In the genomic region with DNA sequence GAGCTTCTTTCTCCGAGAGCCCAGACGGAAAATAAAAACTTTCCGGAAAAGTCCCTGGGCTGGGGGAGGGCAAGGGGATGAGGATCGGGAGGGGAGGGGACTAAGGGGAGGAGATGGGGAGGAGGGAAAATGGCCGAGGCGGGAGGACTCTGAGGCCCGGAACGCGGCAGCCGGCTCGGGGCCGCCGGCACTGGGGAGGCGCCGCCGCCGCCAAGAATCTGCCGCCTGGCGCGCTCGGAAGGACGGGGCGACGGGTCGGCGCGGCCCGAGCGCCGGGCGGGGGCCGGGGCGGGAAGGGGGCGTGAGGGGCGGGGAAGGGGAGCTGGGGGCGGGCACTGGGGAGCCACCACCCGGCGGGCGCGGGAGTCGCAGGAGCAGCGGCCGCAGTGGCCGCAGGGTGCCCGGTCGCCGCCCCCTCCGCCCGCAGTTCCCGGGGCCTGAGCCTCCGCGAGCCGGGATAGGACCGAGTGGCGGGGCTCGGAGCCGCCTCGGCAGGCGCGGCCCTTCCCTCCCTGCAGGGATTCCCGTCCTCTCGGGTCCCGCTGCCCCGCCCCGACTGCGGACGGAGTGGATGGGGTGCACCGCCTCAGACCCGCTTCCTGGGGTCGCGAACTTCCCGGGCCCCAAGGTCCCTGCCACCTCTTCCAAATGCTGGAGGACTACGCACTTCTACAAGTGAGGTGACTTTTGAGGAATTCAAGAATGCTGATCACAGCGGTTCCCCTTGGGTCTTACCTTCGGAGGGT, we compare ENCODE assay signal across 9 cellular contexts. TPM values are rescaled to one million over a fixed set of nuclear protein-coding genes. Genes with fewer than 3 reads are reported as not detected.
DNase-seq lines count a peak whose midpoint lies in the region; ATAC-seq, FAIRE-seq and TF ChIP-seq lines count a peak whose summit lies in the region.
"Had no signal": no experiment of that assay in that cellular context is flagged by ENCODE, and none has a peak within 500 bp of the region (broad histone marks: within the 10 kb centered on the region; RNA-seq: fewer than 3 reads in every experiment).

A gene (minus strand): TSS at position 252 of the 746 bp plus-strand sequence.

- H3K4me3 ChIP-seq in HEK293 (ENCODE audit: low read depth, low read length) (peak within 1 kb of the TSS; percentile 88), bronchial epithelial cell (ENCODE audit: low read depth, low read length) (peak within 1 kb of the TSS; percentile 60)

- no peaks in the 10 kb centered on the region for H3K9me3 ChIP-seq in HEK293 (ENCODE audit: control insufficient read depth, insufficient read depth, low read depth, low read length)

- no peaks in the 10 kb centered on the region for H3K27me3 ChIP-seq in bronchial epithelial cell (ENCODE audit: control insufficient read depth, insufficient read depth, low read length)

- POLR2A ChIA-PET in HEK293 (lab: Yijun Ruan, JAX): no interaction called here

- TF ChIP-seq CTCF in HEK293 (tag by site-specific recombination; IDR thresholded peaks at IDR 0.05): no peak
- TF ChIP-seq CTCF in bronchial epithelial cell (IDR thresholded peaks at IDR 0.05; ENCODE audit: insufficient read depth, low read length, severe bottlenecking): peak; percentile 2

- DNase-seq in NCI-H2029 treated with DMSO at 0.1 percent for 48 hours (lab: John Stamatoyannopoulos, UW) (peak; percentile 26), NCI-H2029 (lab: John Stamatoyannopoulos, UW) (no peak), NCI-H226 (peak; percentile 34), bronchial epithelial cell (ENCODE audit: low read depth) (no peak), iPS-NIHi11 (ENCODE audit: low spot score) (peak; percentile 87), sciatic nerve (ENCODE audit: low spot score) (peak; percentile 77)
- DNase-seq in stimulated activated CD4-positive, alpha-beta T cell treated with anti-CD3 and anti-CD28 coated beads, Interleukin-4, amount 100 ng/mL, for 4 hours: no peak
- DNase-seq: CD4-positive, CD25-positive, alpha-beta regulatory T cell had no signal

- CTCF ChIA-PET in HEK293 (lab: Yijun Ruan, JAX): interaction anchor here (0.5 to 0.6 kb wide), 2 partner anchors 118 to 282 kb away, joined by 4 read pairs; no protein-coding TSS in a partner anchor

- peak; percentile 75 for ATAC-seq in sciatic nerve

- intact Hi-C loops in sciatic nerve (cut with DNase I): no loop called here

- H3K36me3 ChIP-seq in HEK293 (ENCODE audit: control insufficient read depth in 2 of 2, insufficient read depth in 1 of 2, low read length in 2 of 2) (no peaks in the 10 kb centered on the region; a peak in 1 of 3 replicates), bronchial epithelial cell (ENCODE audit: control insufficient read depth, insufficient read depth, low read length) (no peaks in the 10 kb centered on the region)

- H3K27ac ChIP-seq in HEK293 (ENCODE audit: extremely low read depth, low read depth, low read length): peak within 1 kb of the TSS; percentile 85

- H3K4me1 ChIP-seq in HEK293 (ENCODE audit: control insufficient read depth, insufficient read depth, low read length): peaks cover 19% of the 10 kb centered on the region

- FAIRE-seq in bronchial epithelial cell (lab: Jason Lieb, UNC): no peak

TF ChIP-seq in HEK293, 187 proteins besides CTCF, POLR2A, EP300 and RAD21 (continues in another document):
- TF ChIP-seq, protein P1, sequence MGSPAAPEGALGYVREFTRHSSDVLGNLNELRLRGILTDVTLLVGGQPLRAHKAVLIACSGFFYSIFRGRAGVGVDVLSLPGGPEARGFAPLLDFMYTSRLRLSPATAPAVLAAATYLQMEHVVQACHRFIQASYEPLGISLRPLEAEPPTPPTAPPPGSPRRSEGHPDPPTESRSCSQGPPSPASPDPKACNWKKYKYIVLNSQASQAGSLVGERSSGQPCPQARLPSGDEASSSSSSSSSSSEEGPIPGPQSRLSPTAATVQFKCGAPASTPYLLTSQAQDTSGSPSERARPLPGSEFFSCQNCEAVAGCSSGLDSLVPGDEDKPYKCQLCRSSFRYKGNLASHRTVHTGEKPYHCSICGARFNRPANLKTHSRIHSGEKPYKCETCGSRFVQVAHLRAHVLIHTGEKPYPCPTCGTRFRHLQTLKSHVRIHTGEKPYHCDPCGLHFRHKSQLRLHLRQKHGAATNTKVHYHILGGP (tag by site-specific recombination; IDR thresholded peaks at IDR 0.05): no peak
- TF ChIP-seq ZNF324 (tag by site-specific recombination; IDR thresholded peaks at IDR 0.05) (no peak), ZBTB1 (tag by site-specific recombination; IDR thresholded peaks at IDR 0.05) (no peak), ZNF433 (tag by site-specific recombination; IDR thresholded peaks at IDR 0.05; ENCODE audit: low read depth) (no peak), ZNF274 (IDR thresholded peaks at IDR 0.05; ENCODE audit: low read length) (no peak), ZNF274 (tag by site-specific recombination; IDR thresholded peaks at IDR 0.05; ENCODE audit: borderline replicate concordance) (no peak), ZNF391 (tag by site-specific recombination; IDR thresholded peaks at IDR 0.05; ENCODE audit: borderline replicate concordance, low read depth) (no peak), ZFP41 (tag by site-specific recombination; IDR thresholded peaks at IDR 0.05; ENCODE audit: borderline replicate concordance) (no peak), ZNF202 (tag by site-specific recombination; IDR thresholded peaks at IDR 0.05; ENCODE audit: borderline replicate concordance) (peak; percentile 88; the same call in 1 of the 2 replicates), MEIS1 (CRISPR knock-in tag; IDR thresholded peaks at IDR 0.05; ENCODE audit: borderline replicate concordance) (no peak), ZNF266 (tag by site-specific recombination; IDR thresholded peaks at IDR 0.05; ENCODE audit: low read depth) (no peak), KLF1 (tag by site-specific recombination; IDR thresholded peaks at IDR 0.05) (no peak), HOXD13 (CRISPR knock-in tag; IDR thresholded peaks at IDR 0.05; ENCODE audit: borderline replicate concordance) (no peak), ZBTB8A (tag by site-specific recombination; IDR thresholded peaks at IDR 0.05) (0 out of 2 replicates have a peak, but pooled peaks have one; percentile 43), ZIC2 (tag by site-specific recombination; IDR thresholded peaks at IDR 0.05) (no peak), ZNF501 (tag by site-specific recombination; IDR thresholded peaks at IDR 0.05) (no peak), ZNF10 (tag by site-specific recombination; IDR thresholded peaks at IDR 0.05) (no peak), ZNF830 (tag by site-specific recombination; IDR thresholded peaks at IDR 0.05; ENCODE audit: low read depth) (no peak), ZNF560 (tag by site-specific recombination; IDR thresholded peaks at IDR 0.05; ENCODE audit: borderline replicate concordance) (no peak), ZNF16 (tag by site-specific recombination; IDR thresholded peaks at IDR 0.05; ENCODE audit: low read depth) (no peak), ZNF837 (tag by site-specific recombination; IDR thresholded peaks at IDR 0.05) (no peak), ZNF677 (tag by site-specific recombination; IDR thresholded peaks at IDR 0.05) (no peak), REPIN1 (tag by site-specific recombination; IDR thresholded peaks at IDR 0.05; ENCODE audit: low read depth) (no peak), TCF7L2 (IDR thresholded peaks at IDR 0.05; ENCODE audit: borderline replicate concordance, low read depth, low read length) (no peak)
- TF ChIP-seq, protein P2, sequence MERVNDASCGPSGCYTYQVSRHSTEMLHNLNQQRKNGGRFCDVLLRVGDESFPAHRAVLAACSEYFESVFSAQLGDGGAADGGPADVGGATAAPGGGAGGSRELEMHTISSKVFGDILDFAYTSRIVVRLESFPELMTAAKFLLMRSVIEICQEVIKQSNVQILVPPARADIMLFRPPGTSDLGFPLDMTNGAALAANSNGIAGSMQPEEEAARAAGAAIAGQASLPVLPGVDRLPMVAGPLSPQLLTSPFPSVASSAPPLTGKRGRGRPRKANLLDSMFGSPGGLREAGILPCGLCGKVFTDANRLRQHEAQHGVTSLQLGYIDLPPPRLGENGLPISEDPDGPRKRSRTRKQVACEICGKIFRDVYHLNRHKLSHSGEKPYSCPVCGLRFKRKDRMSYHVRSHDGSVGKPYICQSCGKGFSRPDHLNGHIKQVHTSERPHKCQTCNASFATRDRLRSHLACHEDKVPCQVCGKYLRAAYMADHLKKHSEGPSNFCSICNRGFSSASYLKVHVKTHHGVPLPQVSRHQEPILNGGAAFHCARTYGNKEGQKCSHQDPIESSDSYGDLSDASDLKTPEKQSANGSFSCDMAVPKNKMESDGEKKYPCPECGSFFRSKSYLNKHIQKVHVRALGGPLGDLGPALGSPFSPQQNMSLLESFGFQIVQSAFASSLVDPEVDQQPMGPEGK (tag by site-specific recombination; IDR thresholded peaks at IDR 0.05): peak; percentile 12; the same call in 1 of the 2 replicates
- TF ChIP-seq, protein P3, sequence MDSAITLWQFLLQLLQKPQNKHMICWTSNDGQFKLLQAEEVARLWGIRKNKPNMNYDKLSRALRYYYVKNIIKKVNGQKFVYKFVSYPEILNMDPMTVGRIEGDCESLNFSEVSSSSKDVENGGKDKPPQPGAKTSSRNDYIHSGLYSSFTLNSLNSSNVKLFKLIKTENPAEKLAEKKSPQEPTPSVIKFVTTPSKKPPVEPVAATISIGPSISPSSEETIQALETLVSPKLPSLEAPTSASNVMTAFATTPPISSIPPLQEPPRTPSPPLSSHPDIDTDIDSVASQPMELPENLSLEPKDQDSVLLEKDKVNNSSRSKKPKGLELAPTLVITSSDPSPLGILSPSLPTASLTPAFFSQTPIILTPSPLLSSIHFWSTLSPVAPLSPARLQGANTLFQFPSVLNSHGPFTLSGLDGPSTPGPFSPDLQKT (IDR thresholded peaks at IDR 0.05; ENCODE audit: borderline replicate concordance, low read depth, low read length): no peak
- TF ChIP-seq, protein P4, sequence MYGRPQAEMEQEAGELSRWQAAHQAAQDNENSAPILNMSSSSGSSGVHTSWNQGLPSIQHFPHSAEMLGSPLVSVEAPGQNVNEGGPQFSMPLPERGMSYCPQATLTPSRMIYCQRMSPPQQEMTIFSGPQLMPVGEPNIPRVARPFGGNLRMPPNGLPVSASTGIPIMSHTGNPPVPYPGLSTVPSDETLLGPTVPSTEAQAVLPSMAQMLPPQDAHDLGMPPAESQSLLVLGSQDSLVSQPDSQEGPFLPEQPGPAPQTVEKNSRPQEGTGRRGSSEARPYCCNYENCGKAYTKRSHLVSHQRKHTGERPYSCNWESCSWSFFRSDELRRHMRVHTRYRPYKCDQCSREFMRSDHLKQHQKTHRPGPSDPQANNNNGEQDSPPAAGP (tag by site-specific recombination; IDR thresholded peaks at IDR 0.05): no peak

RNA-seq across cellular contexts. Expression of the gene that starts here (rescaled TPM):
- 0.53 and 1.0 TPM in 2 replicates for total RNA-seq in bronchial epithelial cell
- 34.0 TPM for total RNA-seq in sciatic nerve
- total RNA-seq: CD4-positive, CD25-positive, alpha-beta regulatory T cell had no signal

Comparison
In these comparisons a context has a peak if more than half of its experiments do, and no peak if none do; other contexts are left out.
1. RNA of the gene that starts here (total RNA-seq): 34.0 TPM in sciatic nerve (single experiment); 0.53 to 1.0 TPM in bronchial epithelial cell; every median in the first group is over 10 times any median in the second.
2. DNase-seq: peak in NCI-H2029 treated with DMSO at 0.1 percent for 48 hours (single experiment), NCI-H226 (single experiment), iPS-NIHi11 (single experiment) and sciatic nerve (single experiment); none in NCI-H2029 (single experiment), bronchial epithelial cell (single experiment) and stimulated activated CD4-positive, alpha-beta T cell treated with anti-CD3 and anti-CD28 coated beads, Interleukin-4, amount 100 ng/mL, for 4 hours (0 of 2).